ENCODE assay signal across 17 cellular contexts in the genomic region with DNA sequence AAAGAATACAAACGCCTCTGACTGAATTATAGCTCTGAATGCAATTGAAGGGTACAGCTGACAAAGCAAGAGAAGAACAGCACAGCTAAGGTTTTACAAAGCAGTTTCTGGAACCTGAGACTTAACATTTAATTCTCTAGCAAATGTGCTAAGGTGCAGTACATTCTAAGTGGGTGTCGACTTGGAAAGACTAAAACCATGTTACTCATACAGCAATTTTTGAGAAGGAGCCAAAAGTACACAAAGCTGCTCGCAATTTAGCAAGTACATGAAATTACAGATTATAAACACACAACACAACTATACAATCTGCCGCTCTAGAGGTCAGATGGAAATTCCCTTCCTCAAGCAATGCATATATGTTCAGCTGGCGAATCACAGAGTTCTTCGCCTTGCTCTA.
DNase-seq lines count a peak whose midpoint lies in the region; ATAC-seq and TF ChIP-seq lines count a peak whose summit lies in the region.
"Had no signal": no experiment of that assay in that cellular context is flagged by ENCODE, and none has a peak within 500 bp of the region (broad histone marks: within the 10 kb centered on the region; RNA-seq: fewer than 3 reads in every experiment).

No MANE protein-coding gene starts in this region.

- in situ Hi-C loops in astrocyte of the spinal cord (cut with HindIII; ENCODE audit: low sequenced_read_pairs), result no loop called here

- no peak overlapping the region for H3K4me2 ChIP-seq in neuronal stem cell (ENCODE audit: insufficient read depth, low read length, poor library complexity, severe bottlenecking)

- no peak overlapping the region for H3K14ac ChIP-seq in neuronal stem cell (ENCODE audit: low read length)

- H4K8ac ChIP-seq in neuronal stem cell (ENCODE audit: low read depth, low read length), result no peak overlapping the region

- WGBS in neuronal stem cell (ENCODE audit: extremely low coverage in 2 of 2, insufficient read length in 2 of 2, insufficient replicate concordance in 1 of 2), 2 donors, result no CpG with 5 or more reads among the region's 6 CpGs

- H3K9me3 ChIP-seq in thoracic aorta, result no peaks in the 10 kb centered on the region
- H3K9me3 ChIP-seq in neuronal stem cell (replicated peaks in 1 of 2; ENCODE audit: control insufficient read depth in 2 of 2, insufficient read depth in 1 of 2, low read depth in 1 of 2, low read length in 2 of 2), result no peaks in the 10 kb centered on the region
- H3K9me3 ChIP-seq: SJSA1, spleen had no signal

- H3K4me1 ChIP-seq in thoracic aorta (ENCODE audit: control insufficient read depth in 1 of 2, low read depth in 2 of 2) (no peaks in the 10 kb centered on the region), neuronal stem cell (ENCODE audit: control insufficient read depth in 2 of 2, insufficient read depth in 1 of 2, low read depth in 1 of 2, low read length in 2 of 2) (peaks cover 3 to 8% of the 10 kb centered on the region in 2 donors)
- H3K4me1 ChIP-seq: spleen had no signal

- no peak overlapping the region for H2AFZ ChIP-seq in neuronal stem cell (ENCODE audit: low read length)

- H3K4ac ChIP-seq in neuronal stem cell (ENCODE audit: low read length), result no peak overlapping the region

- no peak for TF ChIP-seq CTCF in astrocyte of the spinal cord (IDR thresholded peaks at IDR 0.05; ENCODE audit: low read depth, low read length)
- no peak for TF ChIP-seq CTCF in fibroblast of pulmonary artery (IDR thresholded peaks at IDR 0.05; ENCODE audit: low read length, missing control alignments)
- no peak for TF ChIP-seq CTCF in thoracic aorta (IDR thresholded peaks at IDR 0.05)

- H3K23ac ChIP-seq in neuronal stem cell (ENCODE audit: low read depth, low read length, poor library complexity), result no peak overlapping the region

- no peak overlapping the region for H2BK5ac ChIP-seq in neuronal stem cell (ENCODE audit: low read length)

- H3K27me3 ChIP-seq in thoracic aorta (replicated peaks; ENCODE audit: insufficient read depth), result no peaks in the 10 kb centered on the region
- H3K27me3 ChIP-seq in neuronal stem cell (ENCODE audit: control insufficient read depth in 3 of 3, insufficient read depth in 3 of 3, low read depth in 1 of 3, low read length in 3 of 3), result no peaks in the 10 kb centered on the region
- H3K27me3 ChIP-seq: SJSA1, spleen had no signal

- H3K18ac ChIP-seq in neuronal stem cell (ENCODE audit: low read length), result no peak overlapping the region

- no peak overlapping the region for H2AK5ac ChIP-seq in neuronal stem cell (ENCODE audit: low read depth, low read length)

- H3K4me3 ChIP-seq in astrocyte of the spinal cord (ENCODE audit: low read depth, low read length), result no peak overlapping the region
- H3K4me3 ChIP-seq in fibroblast of pulmonary artery (replicated peaks; ENCODE audit: low read depth, low read length), result no peak overlapping the region
- H3K4me3 ChIP-seq in thoracic aorta, result no peak overlapping the region
- no peak overlapping the region for H3K4me3 ChIP-seq in neuronal stem cell (ENCODE audit: low read length in 2 of 2)
- H3K4me3 ChIP-seq: SJSA1, spleen had no signal

- ATAC-seq in thoracic aorta (ENCODE audit: insufficient number of reproducible peaks, low FRiP score, low read depth) (peak; percentile 14), GM19023 (IDR thresholded peaks at IDR 0.05; ENCODE audit: unreplicated experiment) (no peak)
- ATAC-seq: activated naive CD8-positive, alpha-beta T cell treated with anti-CD3 and anti-CD28 coated beads, Interleukin-2, amount 50 U/mL, for 24 hours; naive thymus-derived CD4-positive, alpha-beta T cell had no signal

- no peak overlapping the region for H3K9ac ChIP-seq in neuronal stem cell (ENCODE audit: low read depth, low read length, poor library complexity)

- H2BK15ac ChIP-seq in neuronal stem cell (ENCODE audit: low read length), result no peak overlapping the region

- H2BK120ac ChIP-seq in neuronal stem cell (ENCODE audit: low read depth, low read length), result no peak overlapping the region

- no peak overlapping the region for H2BK12ac ChIP-seq in neuronal stem cell (ENCODE audit: low read length)

- peak; percentile 13 for DNase-seq in NCI-H1092 treated with DMSO at 0.1 percent for 48 hours (lab: John Stamatoyannopoulos, UW)
- no peak for DNase-seq in NCI-H1092 (lab: John Stamatoyannopoulos, UW)
- peak; percentile 59 for DNase-seq in astrocyte of the spinal cord (ENCODE audit: low read depth, low spot score)
- DNase-seq in fibroblast of pulmonary artery (ENCODE audit: low read depth), result peak; percentile 61
- DNase-seq in thoracic aorta (ENCODE audit: low spot score), result no peak
- no peak for DNase-seq in NOMO-1 treated with dmso at 0.1 percent for 144 hours (lab: John Stamatoyannopoulos, UW; ENCODE audit: unreplicated experiment)
- DNase-seq in neuronal stem cell (ENCODE audit: low spot score), result no peak
- DNase-seq: activated naive CD8-positive, alpha-beta T cell treated with anti-CD3 and anti-CD28 coated beads, Interleukin-2, amount 50 U/mL, for 24 hours; DMS53; islet precursor cell; naive thymus-derived CD4-positive, alpha-beta T cell; spleen had no signal

- no peak overlapping the region for H4K91ac ChIP-seq in neuronal stem cell (ENCODE audit: low read depth, low read length, poor library complexity)

- H3K79me1 ChIP-seq in neuronal stem cell (ENCODE audit: low read depth, low read length), result no peaks in the 10 kb centered on the region

- H3K36me3 ChIP-seq in thoracic aorta, result no peaks in the 10 kb centered on the region
- H3K36me3 ChIP-seq in neuronal stem cell (replicated peaks in 1 of 2; ENCODE audit: control insufficient read depth in 2 of 2, insufficient read depth in 2 of 2, low read length in 2 of 2), result peaks cover 7 to 61% of the 10 kb centered on the region in 2 donors
- H3K36me3 ChIP-seq: SJSA1, spleen had no signal

- H3K27ac ChIP-seq in thoracic aorta (no peak overlapping the region), neuronal stem cell (replicated peaks; ENCODE audit: low read length) (no peak overlapping the region)
- H3K27ac ChIP-seq: 22Rv1, C4-2B, HL-60, SJSA1, spleen had no signal

Comparison
In these comparisons a context has a peak if more than half of its experiments do, and no peak if none do; other contexts are left out.
1. DNase-seq: peak in NCI-H1092 treated with DMSO at 0.1 percent for 48 hours (single experiment), astrocyte of the spinal cord (single experiment) and fibroblast of pulmonary artery (single experiment); none in NCI-H1092 (single experiment), thoracic aorta (single experiment), NOMO-1 treated with dmso at 0.1 percent for 144 hours (single experiment) and neuronal stem cell (single experiment).